Comparison of ENCODE assay signal across 1 cellular context in the genomic region with DNA sequence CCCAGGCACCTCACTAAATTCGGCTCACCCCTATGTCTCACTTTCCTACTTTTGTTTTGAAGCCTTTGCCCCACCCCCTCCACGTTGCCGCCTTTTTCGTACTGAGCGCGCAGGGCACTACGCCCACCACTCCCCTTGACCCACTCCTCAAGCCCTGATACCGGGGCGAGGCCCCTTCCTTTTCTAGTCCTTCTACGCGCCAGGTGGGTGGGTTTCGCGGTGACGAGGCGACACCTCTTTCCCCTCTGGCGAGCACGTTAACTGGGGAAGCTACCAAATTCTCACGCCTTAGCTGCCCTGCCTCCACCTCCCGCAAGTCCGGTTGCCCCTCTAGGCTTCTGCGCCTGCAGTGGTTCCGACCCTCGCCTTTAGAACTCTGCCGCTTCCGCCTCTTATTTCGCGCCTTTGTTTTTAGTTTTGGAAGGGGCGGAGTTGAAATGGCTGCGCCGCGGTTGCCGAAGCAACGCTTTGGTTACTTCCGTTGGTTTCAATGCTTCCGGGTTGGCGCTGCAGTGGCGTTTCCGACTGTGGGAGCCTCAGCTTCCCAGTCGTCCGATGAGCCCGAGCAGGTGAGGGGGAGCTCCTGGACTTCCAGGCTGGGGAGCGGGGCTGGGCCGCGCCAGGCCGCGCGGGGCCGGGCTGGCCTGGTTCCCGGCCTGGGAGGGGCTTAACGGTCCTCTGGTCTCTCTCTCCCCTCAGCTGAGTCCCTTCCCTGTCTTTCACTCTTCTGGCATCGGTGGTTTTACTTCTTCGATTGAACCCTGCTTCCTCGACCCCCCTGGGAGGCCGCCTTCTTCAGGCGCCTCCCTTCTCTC.
TF ChIP-seq lines count a peak whose summit lies in the region.

A gene with protein sequence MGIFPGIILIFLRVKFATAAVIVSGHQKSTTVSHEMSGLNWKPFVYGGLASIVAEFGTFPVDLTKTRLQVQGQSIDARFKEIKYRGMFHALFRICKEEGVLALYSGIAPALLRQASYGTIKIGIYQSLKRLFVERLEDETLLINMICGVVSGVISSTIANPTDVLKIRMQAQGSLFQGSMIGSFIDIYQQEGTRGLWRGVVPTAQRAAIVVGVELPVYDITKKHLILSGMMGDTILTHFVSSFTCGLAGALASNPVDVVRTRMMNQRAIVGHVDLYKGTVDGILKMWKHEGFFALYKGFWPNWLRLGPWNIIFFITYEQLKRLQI (plus strand): TSS at position 512 of the 815 bp plus-strand sequence. CDS start 360 bp downstream, outside the sequence.

TF ChIP-seq in HepG2, 621 proteins besides CTCF, POLR2A, EP300 and RAD21 (continued from another document and continues in another):
- TF ChIP-seq, protein P1, sequence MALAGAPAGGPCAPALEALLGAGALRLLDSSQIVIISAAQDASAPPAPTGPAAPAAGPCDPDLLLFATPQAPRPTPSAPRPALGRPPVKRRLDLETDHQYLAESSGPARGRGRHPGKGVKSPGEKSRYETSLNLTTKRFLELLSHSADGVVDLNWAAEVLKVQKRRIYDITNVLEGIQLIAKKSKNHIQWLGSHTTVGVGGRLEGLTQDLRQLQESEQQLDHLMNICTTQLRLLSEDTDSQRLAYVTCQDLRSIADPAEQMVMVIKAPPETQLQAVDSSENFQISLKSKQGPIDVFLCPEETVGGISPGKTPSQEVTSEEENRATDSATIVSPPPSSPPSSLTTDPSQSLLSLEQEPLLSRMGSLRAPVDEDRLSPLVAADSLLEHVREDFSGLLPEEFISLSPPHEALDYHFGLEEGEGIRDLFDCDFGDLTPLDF (CRISPR knock-in tag; IDR thresholded peaks at IDR 0.05): 0 out of 2 replicates have a peak, but pooled peaks have one; percentile 30
- peak; percentile 97 for TF ChIP-seq SAP130 (CRISPR knock-in tag; IDR thresholded peaks at IDR 0.05; ENCODE audit: low read depth)
- peak; percentile 88; the same call in 2 of the 3 replicates for TF ChIP-seq MXI1 (IDR thresholded peaks at IDR 0.05; ENCODE audit: borderline replicate concordance, low read depth, low read length)
- no peak for TF ChIP-seq BRD4 (CRISPR knock-in tag; IDR thresholded peaks at IDR 0.05)
- TF ChIP-seq, protein P2, sequence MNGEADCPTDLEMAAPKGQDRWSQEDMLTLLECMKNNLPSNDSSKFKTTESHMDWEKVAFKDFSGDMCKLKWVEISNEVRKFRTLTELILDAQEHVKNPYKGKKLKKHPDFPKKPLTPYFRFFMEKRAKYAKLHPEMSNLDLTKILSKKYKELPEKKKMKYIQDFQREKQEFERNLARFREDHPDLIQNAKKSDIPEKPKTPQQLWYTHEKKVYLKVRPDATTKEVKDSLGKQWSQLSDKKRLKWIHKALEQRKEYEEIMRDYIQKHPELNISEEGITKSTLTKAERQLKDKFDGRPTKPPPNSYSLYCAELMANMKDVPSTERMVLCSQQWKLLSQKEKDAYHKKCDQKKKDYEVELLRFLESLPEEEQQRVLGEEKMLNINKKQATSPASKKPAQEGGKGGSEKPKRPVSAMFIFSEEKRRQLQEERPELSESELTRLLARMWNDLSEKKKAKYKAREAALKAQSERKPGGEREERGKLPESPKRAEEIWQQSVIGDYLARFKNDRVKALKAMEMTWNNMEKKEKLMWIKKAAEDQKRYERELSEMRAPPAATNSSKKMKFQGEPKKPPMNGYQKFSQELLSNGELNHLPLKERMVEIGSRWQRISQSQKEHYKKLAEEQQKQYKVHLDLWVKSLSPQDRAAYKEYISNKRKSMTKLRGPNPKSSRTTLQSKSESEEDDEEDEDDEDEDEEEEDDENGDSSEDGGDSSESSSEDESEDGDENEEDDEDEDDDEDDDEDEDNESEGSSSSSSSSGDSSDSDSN (CRISPR knock-in tag; IDR thresholded peaks at IDR 0.05): peak; percentile 75; the same call in 1 of the 2 replicates
- TF ChIP-seq DR1 (CRISPR knock-in tag; IDR thresholded peaks at IDR 0.05): 0 out of 2 replicates have a peak, but pooled peaks have one; percentile 37
- no peak for TF ChIP-seq BCLAF1 (IDR thresholded peaks at IDR 0.05)
- peak; percentile 94 for TF ChIP-seq SIN3A (IDR thresholded peaks at IDR 0.05; ENCODE audit: borderline replicate concordance, low read depth, low read length)
- peak; percentile 92 for TF ChIP-seq GABPB1 (CRISPR knock-in tag; IDR thresholded peaks at IDR 0.05)
- TF ChIP-seq, protein P3, sequence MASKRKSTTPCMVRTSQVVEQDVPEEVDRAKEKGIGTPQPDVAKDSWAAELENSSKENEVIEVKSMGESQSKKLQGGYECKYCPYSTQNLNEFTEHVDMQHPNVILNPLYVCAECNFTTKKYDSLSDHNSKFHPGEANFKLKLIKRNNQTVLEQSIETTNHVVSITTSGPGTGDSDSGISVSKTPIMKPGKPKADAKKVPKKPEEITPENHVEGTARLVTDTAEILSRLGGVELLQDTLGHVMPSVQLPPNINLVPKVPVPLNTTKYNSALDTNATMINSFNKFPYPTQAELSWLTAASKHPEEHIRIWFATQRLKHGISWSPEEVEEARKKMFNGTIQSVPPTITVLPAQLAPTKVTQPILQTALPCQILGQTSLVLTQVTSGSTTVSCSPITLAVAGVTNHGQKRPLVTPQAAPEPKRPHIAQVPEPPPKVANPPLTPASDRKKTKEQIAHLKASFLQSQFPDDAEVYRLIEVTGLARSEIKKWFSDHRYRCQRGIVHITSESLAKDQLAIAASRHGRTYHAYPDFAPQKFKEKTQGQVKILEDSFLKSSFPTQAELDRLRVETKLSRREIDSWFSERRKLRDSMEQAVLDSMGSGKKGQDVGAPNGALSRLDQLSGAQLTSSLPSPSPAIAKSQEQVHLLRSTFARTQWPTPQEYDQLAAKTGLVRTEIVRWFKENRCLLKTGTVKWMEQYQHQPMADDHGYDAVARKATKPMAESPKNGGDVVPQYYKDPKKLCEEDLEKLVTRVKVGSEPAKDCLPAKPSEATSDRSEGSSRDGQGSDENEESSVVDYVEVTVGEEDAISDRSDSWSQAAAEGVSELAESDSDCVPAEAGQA (IDR thresholded peaks at IDR 0.05; ENCODE audit: low read depth): no peak
- TF ChIP-seq, protein P3 (CRISPR knock-in tag; IDR thresholded peaks at IDR 0.05; ENCODE audit: borderline replicate concordance): no peak
- TF ChIP-seq TEAD3 (CRISPR knock-in tag; optimal IDR thresholded peaks at IDR 0.05; ENCODE audit: borderline replicate concordance): no peak
- TF ChIP-seq TP53 (CRISPR knock-in tag; conservative IDR thresholded peaks at IDR 0.05): no peak
- peak; percentile 62; the same call in 1 of the 2 replicates for TF ChIP-seq GMEB1 (CRISPR knock-in tag; IDR thresholded peaks at IDR 0.05; ENCODE audit: borderline replicate concordance)
- peak; percentile 90 for TF ChIP-seq RFX3 (CRISPR knock-in tag; IDR thresholded peaks at IDR 0.05)
- TF ChIP-seq HDAC1 (CRISPR knock-in tag; IDR thresholded peaks at IDR 0.05): peak; percentile 75
- no peak for TF ChIP-seq RELA (CRISPR knock-in tag; IDR thresholded peaks at IDR 0.05)
- no peak for TF ChIP-seq LCORL (IDR thresholded peaks at IDR 0.05)
- TF ChIP-seq LCORL (CRISPR knock-in tag; IDR thresholded peaks at IDR 0.05): no peak
- TF ChIP-seq ELF1 (CRISPR knock-in tag; IDR thresholded peaks at IDR 0.05): peak; percentile 93
- peak; percentile 63; the same call in 1 of the 2 replicates for TF ChIP-seq POLR2AphosphoS5 (IDR thresholded peaks at IDR 0.05; ENCODE audit: low read depth, low read length)
- TF ChIP-seq RBM22 (optimal IDR thresholded peaks at IDR 0.05; ENCODE audit: low read length): peak; percentile 78
- TF ChIP-seq, protein P4, sequence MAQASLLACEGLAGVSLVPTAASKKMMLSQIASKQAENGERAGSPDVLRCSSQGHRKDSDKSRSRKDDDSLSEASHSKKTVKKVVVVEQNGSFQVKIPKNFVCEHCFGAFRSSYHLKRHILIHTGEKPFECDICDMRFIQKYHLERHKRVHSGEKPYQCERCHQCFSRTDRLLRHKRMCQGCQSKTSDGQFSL (CRISPR knock-in tag; IDR thresholded peaks at IDR 0.05): 0 out of 2 replicates have a peak, but pooled peaks have one; percentile 49
- TF ChIP-seq ZFX (CRISPR knock-in tag; IDR thresholded peaks at IDR 0.05; ENCODE audit: low read depth): peak; percentile 91
- peak; percentile 77 for TF ChIP-seq YY1 (IDR thresholded peaks at IDR 0.05; ENCODE audit: insufficient read depth, insufficient replicate concordance, low read depth, low read length)
- TF ChIP-seq ZNF44 (CRISPR knock-in tag; IDR thresholded peaks at IDR 0.05): no peak
- peak; percentile 93 for TF ChIP-seq ZFY (CRISPR knock-in tag; IDR thresholded peaks at IDR 0.05)
- TF ChIP-seq ZNF292 (CRISPR knock-in tag; IDR thresholded peaks at IDR 0.05; ENCODE audit: borderline replicate concordance, low read depth): no peak
- TF ChIP-seq THAP11 (CRISPR knock-in tag; IDR thresholded peaks at IDR 0.05): peak; percentile 84
- TF ChIP-seq U2AF2 (IDR thresholded peaks at IDR 0.05; ENCODE audit: low read depth, low read length): 0 out of 2 replicates have a peak, but pooled peaks have one; percentile 51
- TF ChIP-seq ELF3 (CRISPR knock-in tag; IDR thresholded peaks at IDR 0.05): peak; percentile 79
- TF ChIP-seq TAF1 (CRISPR knock-in tag; IDR thresholded peaks at IDR 0.05): peak; percentile 74
- no peak for TF ChIP-seq POLR2AphosphoS2 (IDR thresholded peaks at IDR 0.05; ENCODE audit: low read depth, low read length)
- TF ChIP-seq FOXM1 (CRISPR knock-in tag; IDR thresholded peaks at IDR 0.05): no peak
- TF ChIP-seq E2F5 (CRISPR knock-in tag; conservative IDR thresholded peaks at IDR 0.05): peak; percentile 50; the same call in 1 of the 2 replicates
- TF ChIP-seq SOX6 (IDR thresholded peaks at IDR 0.05): no peak
- TF ChIP-seq SOX6 (CRISPR knock-in tag; IDR thresholded peaks at IDR 0.05): peak; percentile 5; the same call in 1 of the 2 replicates
- TF ChIP-seq HCFC1 (IDR thresholded peaks at IDR 0.05; ENCODE audit: low read depth, low read length): peak; percentile 31; the same call in 1 of the 2 replicates
- TF ChIP-seq ETV5 (CRISPR knock-in tag; IDR thresholded peaks at IDR 0.05; ENCODE audit: borderline replicate concordance): peak; percentile 59
- 0 out of 2 replicates have a peak, but pooled peaks have one; percentile 13 for TF ChIP-seq ATF2 (CRISPR knock-in tag; IDR thresholded peaks at IDR 0.05)
